In the genomic region with DNA sequence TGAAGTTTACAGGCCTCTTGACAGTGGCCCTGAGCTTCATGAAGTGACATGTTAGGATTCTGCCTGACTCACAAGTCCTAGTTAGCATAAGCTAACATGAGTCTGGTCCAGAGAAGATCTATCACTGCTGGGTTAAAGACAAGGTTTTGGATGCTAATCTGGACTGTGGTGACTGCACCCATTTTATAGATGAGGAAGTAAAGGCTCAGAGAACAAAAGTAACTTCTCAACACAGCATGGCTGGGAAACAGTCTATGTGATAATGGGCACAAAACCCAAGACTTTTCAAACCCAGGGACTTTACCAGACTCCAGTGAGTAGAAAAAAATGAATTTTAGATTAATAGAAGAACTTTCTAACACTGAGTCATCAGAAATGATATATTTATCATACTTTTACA, we compare ENCODE assay signal across 10 cellular contexts.
"Had no signal": no experiment of that assay in that cellular context is flagged by ENCODE, and none has a peak within 500 bp of the region (broad histone marks: within the 10 kb centered on the region; RNA-seq: fewer than 3 reads in every experiment).

No MANE protein-coding gene starts in this region.

- H3K27ac Mint-ChIP-seq: GM23338, H9, HFFc6 had no signal

- H3K27ac ChIP-seq: GM23248 had no signal

- H3K4me3 ChIP-seq: GM23248, GM23338, HAP-1 had no signal

- H3K4me1 ChIP-seq: HAP-1 had no signal

- DNase-seq: GOT3, H7, H9, HCEC 1CT, HFFc6 had no signal

- ATAC-seq: GM23338, HCT116 had no signal

- FAIRE-seq: H54 had no signal

- H3K9ac ChIP-seq: GM23248 had no signal

- H3K4me2 ChIP-seq: GM23338 had no signal

- H3K9me3 ChIP-seq: HAP-1 had no signal

- H3K9me3 Mint-ChIP-seq: GM23338, HFFc6 had no signal

- H2AFZ ChIP-seq: GM23248, GM23338 had no signal

- H3K36me3 ChIP-seq: HAP-1 had no signal

- H3K4me3 Mint-ChIP-seq: GM23338, H9, HFFc6 had no signal
